In genomic region chr19:6890938-6891337, GRCh38 we compare ENCODE assay signal across 16 cellular contexts. TPM values are rescaled to one million over a fixed set of nuclear protein-coding genes. Genes with fewer than 3 reads are reported as not detected.
DNase-seq lines count a peak whose midpoint lies in the region; ATAC-seq lines count a peak whose summit lies in the region.
"Had no signal": no experiment of that assay in that cellular context is flagged by ENCODE, and none has a peak within 500 bp of the region (broad histone marks: within the 10 kb centered on the region; RNA-seq: fewer than 3 reads in every experiment).

No MANE protein-coding gene starts in this region.

- peak overlapping the region; percentile 82 for H3K27ac Mint-ChIP-seq in activated CD4-positive, alpha-beta memory T cell treated with anti-CD3 and anti-CD28 coated beads for 36 hours
- peak overlapping the region; percentile 89 for H3K27ac Mint-ChIP-seq in activated naive CD8-positive, alpha-beta T cell treated with anti-CD3 and anti-CD28 coated beads for 36 hours
- H3K27ac Mint-ChIP-seq: B cell, mesothelial cell of epicardium had no signal

- H3K36me3 Mint-ChIP-seq in activated CD4-positive, alpha-beta memory T cell treated with anti-CD3 and anti-CD28 coated beads for 36 hours = peaks cover 26% of the 10 kb centered on the region
- H3K36me3 Mint-ChIP-seq in activated naive CD8-positive, alpha-beta T cell treated with anti-CD3 and anti-CD28 coated beads for 36 hours = peaks cover 42% of the 10 kb centered on the region

- peaks cover 41% of the 10 kb centered on the region for H3K9me3 Mint-ChIP-seq in activated CD4-positive, alpha-beta memory T cell treated with anti-CD3 and anti-CD28 coated beads for 36 hours
- H3K9me3 Mint-ChIP-seq in activated naive CD8-positive, alpha-beta T cell treated with anti-CD3 and anti-CD28 coated beads for 36 hours = peaks cover 50% of the 10 kb centered on the region

- H3K4me3 Mint-ChIP-seq in activated CD4-positive, alpha-beta memory T cell treated with anti-CD3 and anti-CD28 coated beads for 36 hours = peak overlapping the region; percentile 22
- H3K4me3 Mint-ChIP-seq in activated naive CD8-positive, alpha-beta T cell treated with anti-CD3 and anti-CD28 coated beads for 36 hours = peak overlapping the region; percentile 11
- H3K4me3 Mint-ChIP-seq: B cell, mesothelial cell of epicardium had no signal

- ATAC-seq in left cardiac atrium = no peak
- no peak for ATAC-seq in GM21576 (IDR thresholded peaks at IDR 0.05; ENCODE audit: unreplicated experiment)
- ATAC-seq: pancreas had no signal

- CTCF ChIA-PET in activated CD4-positive, alpha-beta memory T cell treated with anti-CD3 and anti-CD28 coated beads for 36 hours (lab: Charles Lee) = interaction anchor here (0.6 to 1.6 kb wide), 5 partner anchors 27 to 843 kb away, joined by 3 to 5 read pairs (median 4); no protein-coding TSS in a partner anchor

- POLR2A ChIA-PET in activated CD4-positive, alpha-beta memory T cell treated with anti-CD3 and anti-CD28 coated beads for 36 hours (lab: Charles Lee) = no interaction called here

- H3K27me3 Mint-ChIP-seq in activated CD4-positive, alpha-beta memory T cell treated with anti-CD3 and anti-CD28 coated beads for 36 hours = no peaks in the 10 kb centered on the region
- H3K27me3 Mint-ChIP-seq in activated naive CD8-positive, alpha-beta T cell treated with anti-CD3 and anti-CD28 coated beads for 36 hours = no peaks in the 10 kb centered on the region

- H3K4me1 Mint-ChIP-seq in activated CD4-positive, alpha-beta memory T cell treated with anti-CD3 and anti-CD28 coated beads for 36 hours (ENCODE audit: low read depth) = peaks cover 70% of the 10 kb centered on the region
- H3K4me1 Mint-ChIP-seq in activated naive CD8-positive, alpha-beta T cell treated with anti-CD3 and anti-CD28 coated beads for 36 hours = peaks cover 50% of the 10 kb centered on the region
- H3K4me1 Mint-ChIP-seq: mesothelial cell of epicardium had no signal

- intact Hi-C loops in activated CD4-positive, alpha-beta memory T cell treated with anti-CD3 and anti-CD28 coated beads for 36 hours (cut with micrococcal nuclease) = no loop called here
- intact Hi-C loops in left cardiac atrium (cut with DNase I) = no loop called here

- DNase-seq in Jurkat, Clone E6-1 (ENCODE audit: low read depth, low spot score) = peak; percentile 68
- DNase-seq in activated CD4-positive, alpha-beta memory T cell treated with anti-CD3 and anti-CD28 coated beads for 36 hours = peak; percentile 72
- peak; percentile 26 for DNase-seq in activated naive CD8-positive, alpha-beta T cell treated with anti-CD3 and anti-CD28 coated beads for 36 hours
- DNase-seq in stimulated activated CD4-positive, alpha-beta T cell treated with anti-CD3 and anti-CD28 coated beads, Interleukin-4, amount 100 ng/mL, for 1 hour = peak; percentile 55
- DNase-seq in left cardiac atrium (no peak), NCI-H2171 treated with DMSO at 0.1 percent for 48 hours (lab: John Stamatoyannopoulos, UW) (no peak), COR-L47 (lab: John Stamatoyannopoulos, UW) (no peak)
- DNase-seq: dorsolateral prefrontal cortex; GOT3; NK-92 treated with Interleukin-12 subunit alpha and Interleukin-12 subunit beta, amount 100 ng/mL, for 24 hours; pancreas had no signal

- H3K4me3 ChIP-seq in Jurkat, Clone E6-1 (ENCODE audit: low read length) = no peak overlapping the region
- H3K4me3 ChIP-seq: ascending aorta, dorsolateral prefrontal cortex, pancreas had no signal

RNA-seq across cellular contexts. Expression of gene ADGRE1, which starts 3.6 kb away (rescaled TPM):
- not detected for polyA plus RNA-seq in Jurkat, Clone E6-1 (2012; ENCODE audit: insufficient read depth, insufficient read length)
- 1 to 10 TPM; 6.6 to 6.8 TPM for total RNA-seq in activated CD4-positive, alpha-beta memory T cell treated with anti-CD3 and anti-CD28 coated beads for 36 hours
- total RNA-seq in activated naive CD8-positive, alpha-beta T cell treated with anti-CD3 and anti-CD28 coated beads for 36 hours = 1 to 10 TPM in 1 of 2 experiments, under 1 TPM in 1; 0.88 to 1.3 TPM
- under 1 TPM; 0.21 to 0.31 TPM for total RNA-seq in left cardiac atrium
- total RNA-seq: ascending aorta, B cell, fibroblast of villous mesenchyme, mesothelial cell of epicardium had no signal

Comparison
In these comparisons a context has a peak if more than half of its experiments do, and no peak if none do; other contexts are left out.
1. DNase-seq: peak in Jurkat, Clone E6-1 (single experiment), activated CD4-positive, alpha-beta memory T cell treated with anti-CD3 and anti-CD28 coated beads for 36 hours (single experiment), activated naive CD8-positive, alpha-beta T cell treated with anti-CD3 and anti-CD28 coated beads for 36 hours (single experiment) and stimulated activated CD4-positive, alpha-beta T cell treated with anti-CD3 and anti-CD28 coated beads, Interleukin-4, amount 100 ng/mL, for 1 hour (single experiment); none in left cardiac atrium (single experiment), NCI-H2171 treated with DMSO at 0.1 percent for 48 hours (single experiment) and COR-L47 (single experiment).